Comparison of ENCODE assay signal across 24 cellular contexts in the genomic region with DNA sequence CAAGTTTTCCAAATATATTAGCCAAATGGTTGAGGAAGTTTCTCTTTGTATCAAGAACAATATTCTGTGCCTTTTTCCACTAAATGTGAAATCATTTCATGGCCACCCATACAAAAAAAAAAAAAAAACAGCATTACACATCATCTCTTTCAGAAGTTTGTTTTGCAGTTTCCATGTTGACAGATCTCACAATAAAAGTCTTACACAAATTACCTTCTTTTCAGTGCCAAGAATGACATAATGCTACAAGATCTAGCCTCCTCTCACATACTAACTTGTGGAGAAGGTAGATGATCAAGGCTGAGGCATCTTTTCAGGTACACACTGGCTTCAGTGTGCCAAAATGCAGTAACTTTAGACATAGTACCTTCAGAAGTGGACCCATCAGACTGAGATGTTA. TPM values are rescaled to one million over a fixed set of nuclear protein-coding genes. Genes with fewer than 3 reads are reported as not detected.
DNase-seq lines count a peak whose midpoint lies in the region; ATAC-seq and TF ChIP-seq lines count a peak whose summit lies in the region.
"Had no signal": no experiment of that assay in that cellular context is flagged by ENCODE, and none has a peak within 500 bp of the region (broad histone marks: within the 10 kb centered on the region; RNA-seq: fewer than 3 reads in every experiment).

No MANE protein-coding gene starts in this region.

- in situ Hi-C loops in IMR-90 (cut with MboI; ENCODE audit: low sequenced_read_pairs) (no loop called here), astrocyte of the spinal cord (cut with HindIII; ENCODE audit: low sequenced_read_pairs) (no loop called here)

- H3K4me1 ChIP-seq in IMR-90 (ENCODE audit: control insufficient read depth, insufficient read depth, low read length): peaks cover 4% of the 10 kb centered on the region; the same call in 1 of the 2 replicates
- H3K4me1 ChIP-seq: HAP-1, SJSA1, vagina had no signal

- BruUV-seq in IMR-90 (replicated peaks; lab: Mats Ljungman, UMichigan): no TSS peak

- H2BK120ac ChIP-seq in IMR-90 (ENCODE audit: low read depth, low read length): no peak overlapping the region

- H3K36me3 Mint-ChIP-seq in effector memory CD8-positive, alpha-beta T cell (ENCODE audit: insufficient read depth): no peaks in the 10 kb centered on the region
- H3K36me3 Mint-ChIP-seq: activated naive CD8-positive, alpha-beta T cell; stimulated activated naive B cell treated with anti-CD40 and anti-IgM and Interleukin-4, amounts not matched to agents 10 μg/mL and 1 μg/mL and 100 μg/mL, for 72 hours had no signal

- H3K9me1 ChIP-seq in IMR-90 (ENCODE audit: insufficient read depth, low read length): peaks cover 4% of the 10 kb centered on the region; the same call in 1 of the 2 replicates

- peaks cover 9% of the 10 kb centered on the region for H4K20me1 ChIP-seq in IMR-90 (ENCODE audit: insufficient read depth, low read length)

- no peak overlapping the region for H3K4me2 ChIP-seq in IMR-90 (ENCODE audit: low read depth, low read length)
- H3K4me2 ChIP-seq: hepatocyte had no signal

- H2BK5ac ChIP-seq in IMR-90 (ENCODE audit: low read depth, low read length, poor library complexity, severe bottlenecking): no peak overlapping the region

- no peak overlapping the region for H3K9ac ChIP-seq in IMR-90 (ENCODE audit: low read depth, low read length)

- no peak overlapping the region for H3K4me3 Mint-ChIP-seq in effector memory CD8-positive, alpha-beta T cell
- H3K4me3 Mint-ChIP-seq: activated naive CD8-positive, alpha-beta T cell; CD4-positive, alpha-beta T cell; immature natural killer cell; stimulated activated naive B cell treated with anti-CD40 and anti-IgM and Interleukin-4, amounts not matched to agents 10 μg/mL and 1 μg/mL and 100 μg/mL, for 72 hours; T-helper 17 cell had no signal

- no peak overlapping the region for H2AK5ac ChIP-seq in IMR-90 (ENCODE audit: low read depth, low read length)

- H3K9me3 ChIP-seq in IMR-90 (ENCODE audit: control insufficient read depth, insufficient read depth, low read length): no peaks in the 10 kb centered on the region
- H3K9me3 ChIP-seq: HAP-1, SJSA1, testis, vagina had no signal

- dilution Hi-C loops in IMR-90 (cut with HindIII; ENCODE audit: low sequenced_read_pairs, unreplicated experiment): no loop called here

- H4K91ac ChIP-seq in IMR-90 (ENCODE audit: insufficient read depth, low read depth, low read length): no peak overlapping the region

- DNase-seq in AG10803 (ENCODE audit: low read depth): peak; percentile 58
- DNase-seq in IMR-90: peak; percentile 13
- DNase-seq in astrocyte of the spinal cord (ENCODE audit: low read depth, low spot score): peak; percentile 17
- peak; percentile 56 for DNase-seq in fibroblast of pulmonary artery (ENCODE audit: low read depth)
- no peak for DNase-seq in effector memory CD8-positive, alpha-beta T cell
- no peak for DNase-seq in SHP77 (lab: John Stamatoyannopoulos, UW)
- DNase-seq: activated CD4-positive, alpha-beta T cell treated with anti-CD3 and anti-CD28 coated beads, Interleukin-2, amount 50 U/mL, for 1 hour; CD4-positive, alpha-beta T cell; cortex of kidney; GDM1; immature natural killer cell; small intestine; stimulated activated naive B cell treated with anti-CD40 and anti-IgM and Interleukin-4, amounts not matched to agents 10 μg/mL and 1 μg/mL and 100 μg/mL, for 72 hours; T-helper 17 cell; testis had no signal

- CTCF ChIA-PET in IMR-90 (lab: Yijun Ruan, JAX): no interaction called here

- no peak overlapping the region for H3K27ac ChIP-seq in IMR-90 (ENCODE audit: insufficient read depth, low read length)
- H3K27ac ChIP-seq: hepatocyte, SJSA1, testis, vagina had no signal

- no peak overlapping the region for H2BK15ac ChIP-seq in IMR-90 (ENCODE audit: low read depth, low read length)

- POLR2A ChIA-PET in IMR-90 (lab: Charles Lee; ENCODE audit: unreplicated experiment): no interaction called here

- no peak overlapping the region for H4K8ac ChIP-seq in IMR-90 (ENCODE audit: low read depth in 2 of 2, low read length in 2 of 2)

- H3K4ac ChIP-seq in IMR-90 (ENCODE audit: low read depth, low read length): no peak overlapping the region

- H2BK20ac ChIP-seq in IMR-90 (ENCODE audit: low read depth, low read length): no peak overlapping the region

- no peak overlapping the region for H3K18ac ChIP-seq in IMR-90 (ENCODE audit: low read depth, low read length)

- peaks cover 7 to 38% of the 10 kb centered on the region in 2 experiments; a peak in 3 of 4 replicates for H3K79me1 ChIP-seq in IMR-90 (ENCODE audit: low read depth in 1 of 2, low read length in 2 of 2)

- no peak overlapping the region for H3K23ac ChIP-seq in IMR-90 (ENCODE audit: low read depth, low read length)

- H3K4me1 Mint-ChIP-seq in effector memory CD8-positive, alpha-beta T cell (ENCODE audit: low read depth in 2 of 2): no peaks in the 10 kb centered on the region
- H3K4me1 Mint-ChIP-seq: immature natural killer cell; stimulated activated naive B cell treated with anti-CD40 and anti-IgM and Interleukin-4, amounts not matched to agents 10 μg/mL and 1 μg/mL and 100 μg/mL, for 72 hours; T-helper 17 cell had no signal

- no peaks in the 10 kb centered on the region for H3K36me3 ChIP-seq in IMR-90 (ENCODE audit: control insufficient read depth, insufficient read depth, low read length)
- H3K36me3 ChIP-seq: HAP-1, SJSA1, vagina had no signal

- no peak for TF ChIP-seq RAD21 in IMR-90 (IDR thresholded peaks at IDR 0.05; ENCODE audit: low read length)

- H3K9me3 Mint-ChIP-seq in effector memory CD8-positive, alpha-beta T cell: peaks cover 12 to 17% of the 10 kb centered on the region in 2 donors
- H3K9me3 Mint-ChIP-seq: CD4-positive, alpha-beta T cell had no signal

- no peak for TF ChIP-seq POLR2A in IMR-90 (IDR thresholded peaks at IDR 0.05; ENCODE audit: low read depth, low read length)

- no peak overlapping the region for H3K27ac Mint-ChIP-seq in effector memory CD8-positive, alpha-beta T cell
- H3K27ac Mint-ChIP-seq: activated naive CD8-positive, alpha-beta T cell; activated T-helper 2 cell treated with anti-CD3 and anti-CD28 coated beads, Interferon-gamma antibody, Interleukin-2, Interleukin-4, amounts not matched to agents 10 μg/mL and 5 μg/mL and 100 μg/mL, durations not matched to agents 14 hours and 24 hours and 36 hours; CD4-positive, alpha-beta T cell; immature natural killer cell; stimulated activated naive B cell treated with anti-CD40 and anti-IgM and Interleukin-4, amounts not matched to agents 10 μg/mL and 1 μg/mL and 100 μg/mL, for 72 hours; T-helper 17 cell had no signal

- no peak overlapping the region for H3K4me3 ChIP-seq in AG10803 (ENCODE audit: low read length)
- H3K4me3 ChIP-seq in IMR-90 (ENCODE audit: insufficient read depth, low read depth, low read length): no peak overlapping the region
- no peak overlapping the region for H3K4me3 ChIP-seq in astrocyte of the spinal cord (ENCODE audit: low read depth, low read length)
- H3K4me3 ChIP-seq in fibroblast of pulmonary artery (replicated peaks; ENCODE audit: low read depth, low read length): no peak overlapping the region
- H3K4me3 ChIP-seq: HAP-1, hepatocyte, SJSA1, testis, vagina had no signal

- ATAC-seq in IMR-90 (ENCODE audit: low read depth) (no peak), HG02759 (IDR thresholded peaks at IDR 0.05; ENCODE audit: unreplicated experiment) (no peak), esophagus mucosa (no peak)
- no peak for ATAC-seq in effector memory CD8-positive, alpha-beta T cell (replicated peaks)
- ATAC-seq: Panc1; stimulated activated naive B cell treated with anti-CD40 and anti-IgM and Interleukin-4, amounts not matched to agents 10 μg/mL and 1 μg/mL and 100 μg/mL, for 72 hours; T-helper 17 cell had no signal

- H4K5ac ChIP-seq in IMR-90 (ENCODE audit: low read depth, low read length): no peak overlapping the region

- H3K14ac ChIP-seq in IMR-90 (replicated peaks; ENCODE audit: low read depth, low read length): no peak overlapping the region

- intact Hi-C loops in IMR-90 (cut with micrococcal nuclease): no loop called here

- no peak overlapping the region for H3K56ac ChIP-seq in IMR-90 (ENCODE audit: extremely low read depth, insufficient read depth, low read length)

- H2AFZ ChIP-seq in IMR-90 (replicated peaks; ENCODE audit: low read length, poor library complexity): no peak overlapping the region
- H2AFZ ChIP-seq: hepatocyte had no signal

- TF ChIP-seq CTCF in AG10803 (conservative IDR thresholded peaks at IDR 0.05; ENCODE audit: low read length): no peak
- no peak for TF ChIP-seq CTCF in IMR-90 (conservative IDR thresholded peaks at IDR 0.05; ENCODE audit: low read depth, low read length)
- TF ChIP-seq CTCF in astrocyte of the spinal cord (IDR thresholded peaks at IDR 0.05; ENCODE audit: low read depth, low read length): no peak
- no peak for TF ChIP-seq CTCF in fibroblast of pulmonary artery (IDR thresholded peaks at IDR 0.05; ENCODE audit: low read length, missing control alignments)

- no peak overlapping the region for H2AK9ac ChIP-seq in IMR-90 (replicated peaks; ENCODE audit: low read depth, low read length, poor library complexity)

- no peaks in the 10 kb centered on the region for H3K27me3 ChIP-seq in IMR-90 (ENCODE audit: control insufficient read depth, insufficient read depth, low read length)
- H3K27me3 ChIP-seq: hepatocyte, SJSA1, testis, vagina had no signal

- no peaks in the 10 kb centered on the region for H3K27me3 Mint-ChIP-seq in effector memory CD8-positive, alpha-beta T cell
- H3K27me3 Mint-ChIP-seq: activated naive CD8-positive, alpha-beta T cell; CD4-positive, alpha-beta T cell; stimulated activated naive B cell treated with anti-CD40 and anti-IgM and Interleukin-4, amounts not matched to agents 10 μg/mL and 1 μg/mL and 100 μg/mL, for 72 hours; T-helper 17 cell had no signal

TF ChIP-seq in IMR-90, 13 proteins besides CTCF, POLR2A, EP300 and RAD21 (continues in another document):
- TF ChIP-seq BHLHE40 (IDR thresholded peaks at IDR 0.05; ENCODE audit: low read depth, low read length) (no peak), FOS (IDR thresholded peaks at IDR 0.05; ENCODE audit: low read depth, low read length) (no peak), SMC3 (IDR thresholded peaks at IDR 0.05; ENCODE audit: low read depth, low read length) (no peak), RCOR1 (IDR thresholded peaks at IDR 0.05; ENCODE audit: insufficient replicate concordance, low read length) (no peak), MAFK (IDR thresholded peaks at IDR 0.05; ENCODE audit: low read depth, low read length) (no peak), CHD1 (IDR thresholded peaks at IDR 0.05; ENCODE audit: low read depth, low read length) (no peak), MXI1 (IDR thresholded peaks at IDR 0.05; ENCODE audit: borderline replicate concordance, low read depth, low read length) (no peak)

RNA-seq across cellular contexts. Expression of gene PRKD1, which starts 35.3 kb away (rescaled TPM):
- total RNA-seq in IMR-90 (2012; rRNA removed) (12.8 and 12.9 TPM in 2 replicates), esophagus mucosa (0.56 TPM)
- polyA plus RNA-seq in IMR-90 (2012; rRNA removed): 12.2 and 14.2 TPM in 2 replicates
- polyA plus RNA-seq in IMR-90 (2012; cell fraction: cytosol; rRNA removed): 4.0 and 5.8 TPM in 2 replicates
- 5.6 and 31.1 TPM in 2 replicates for polyA plus RNA-seq in IMR-90 (2012; cell fraction: nucleus; rRNA removed; ENCODE audit: low replicate concordance)
- total RNA-seq: activated T-helper 2 cell treated with anti-CD3 and anti-CD28 coated beads, Interferon-gamma antibody, Interleukin-2, Interleukin-4, amounts not matched to agents 10 μg/mL and 5 μg/mL and 100 μg/mL, durations not matched to agents 14 hours and 24 hours and 36 hours; CD4-positive, alpha-beta T cell; T-helper 17 cell had no signal
- polyA plus RNA-seq: immature natural killer cell had no signal

Comparison
In these comparisons a context has a peak if more than half of its experiments do, and no peak if none do; other contexts are left out.
1. DNase-seq: peak in AG10803 (single experiment), IMR-90 (single experiment), astrocyte of the spinal cord (single experiment) and fibroblast of pulmonary artery (single experiment); none in effector memory CD8-positive, alpha-beta T cell (0 of 3) and SHP77 (0 of 2).